2 cellular contexts compared by ENCODE assay signal in genomic region chr5:35096933-35097332, GRCh38.
TF ChIP-seq lines count a peak whose summit lies in the region.

No MANE protein-coding gene starts in this region.

TF ChIP-seq in A549, 52 proteins besides CTCF, POLR2A, EP300 and RAD21 (continued from another document):
- TF ChIP-seq MAFK (IDR thresholded peaks at IDR 0.05; ENCODE audit: partially characterized antibody), result peak; percentile 83
TF ChIP-seq in A549: peak in this region for 1.

TF ChIP-seq in IMR-90, 13 proteins besides CTCF, POLR2A, EP300 and RAD21:
- TF ChIP-seq ELK1 (IDR thresholded peaks at IDR 0.05; ENCODE audit: borderline replicate concordance, low read depth, low read length), result no peak
- TF ChIP-seq MAFK (IDR thresholded peaks at IDR 0.05; ENCODE audit: low read depth, low read length), result peak; percentile 92
- TF ChIP-seq NFE2L2 (IDR thresholded peaks at IDR 0.05; ENCODE audit: low read depth, low read length), result no peak
- no peak for TF ChIP-seq FOS (IDR thresholded peaks at IDR 0.05; ENCODE audit: low read depth, low read length)
